Comparison of ENCODE assay signal across 1 cellular context in the genomic region with DNA sequence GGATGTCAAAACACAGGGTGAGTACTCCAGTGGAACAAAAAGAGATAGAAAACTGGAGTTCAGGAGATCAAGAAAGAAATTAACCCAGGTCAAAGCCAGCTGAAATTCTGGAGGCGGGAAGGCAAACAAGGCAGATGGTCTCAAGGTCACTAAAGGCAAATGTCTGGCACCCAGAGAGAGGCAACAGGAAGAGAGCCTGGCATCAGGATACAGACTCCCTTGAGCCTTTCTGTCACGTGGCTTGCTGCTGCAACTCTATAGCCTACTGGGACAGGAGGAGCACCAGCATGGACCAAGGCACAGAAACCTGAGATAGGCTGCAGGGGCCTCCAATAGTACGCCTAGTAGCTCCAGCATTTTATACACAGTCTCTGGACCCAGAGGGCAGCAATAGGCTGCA.
TF ChIP-seq lines count a peak whose summit lies in the region.

No MANE protein-coding gene starts in this region.

TF ChIP-seq in HepG2, 621 proteins besides CTCF, POLR2A, EP300 and RAD21 (continued from another document and continues in another):
- TF ChIP-seq, protein P1, sequence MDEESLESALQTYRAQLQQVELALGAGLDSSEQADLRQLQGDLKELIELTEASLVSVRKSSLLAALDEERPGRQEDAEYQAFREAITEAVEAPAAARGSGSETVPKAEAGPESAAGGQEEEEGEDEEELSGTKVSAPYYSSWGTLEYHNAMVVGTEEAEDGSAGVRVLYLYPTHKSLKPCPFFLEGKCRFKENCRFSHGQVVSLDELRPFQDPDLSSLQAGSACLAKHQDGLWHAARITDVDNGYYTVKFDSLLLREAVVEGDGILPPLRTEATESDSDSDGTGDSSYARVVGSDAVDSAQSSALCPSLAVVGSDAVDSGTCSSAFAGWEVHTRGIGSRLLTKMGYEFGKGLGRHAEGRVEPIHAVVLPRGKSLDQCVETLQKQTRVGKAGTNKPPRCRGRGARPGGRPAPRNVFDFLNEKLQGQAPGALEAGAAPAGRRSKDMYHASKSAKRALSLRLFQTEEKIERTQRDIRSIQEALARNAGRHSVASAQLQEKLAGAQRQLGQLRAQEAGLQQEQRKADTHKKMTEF (CRISPR knock-in tag; IDR thresholded peaks at IDR 0.05) = no peak
- TF ChIP-seq MZF1 (CRISPR knock-in tag; IDR thresholded peaks at IDR 0.05; ENCODE audit: borderline replicate concordance) (no peak), GMEB1 (CRISPR knock-in tag; IDR thresholded peaks at IDR 0.05; ENCODE audit: borderline replicate concordance) (no peak), BCL6 (CRISPR knock-in tag; IDR thresholded peaks at IDR 0.05) (peak; percentile 71), PRMT3 (CRISPR knock-in tag; IDR thresholded peaks at IDR 0.05; ENCODE audit: borderline replicate concordance, low read depth) (no peak), CAMTA2 (CRISPR knock-in tag; IDR thresholded peaks at IDR 0.05; ENCODE audit: borderline replicate concordance) (no peak), PPARG (CRISPR knock-in tag; conservative IDR thresholded peaks at IDR 0.05) (no peak), KDM5A (IDR thresholded peaks at IDR 0.05; ENCODE audit: borderline replicate concordance, low read length) (no peak), ZNF484 (CRISPR knock-in tag; IDR thresholded peaks at IDR 0.05; ENCODE audit: borderline replicate concordance, low read depth) (no peak), PAXIP1 (CRISPR knock-in tag; conservative IDR thresholded peaks at IDR 0.05) (0 out of 2 replicates have a peak, but pooled peaks have one; percentile 19), HDAC1 (CRISPR knock-in tag; IDR thresholded peaks at IDR 0.05) (no peak), E2F5 (CRISPR knock-in tag; conservative IDR thresholded peaks at IDR 0.05) (no peak), ELK4 (CRISPR knock-in tag; IDR thresholded peaks at IDR 0.05; ENCODE audit: borderline replicate concordance) (no peak), KAT2B (IDR thresholded peaks at IDR 0.05; ENCODE audit: borderline replicate concordance, low read depth, low read length) (no peak), NFE2 (CRISPR knock-in tag; IDR thresholded peaks at IDR 0.05) (no peak), NPAS2 (CRISPR knock-in tag; IDR thresholded peaks at IDR 0.05; ENCODE audit: borderline replicate concordance) (no peak), ZFP41 (CRISPR knock-in tag; IDR thresholded peaks at IDR 0.05; ENCODE audit: borderline replicate concordance) (no peak), ZNF275 (CRISPR knock-in tag; IDR thresholded peaks at IDR 0.05; ENCODE audit: borderline replicate concordance) (no peak), ZNF512 (CRISPR knock-in tag; IDR thresholded peaks at IDR 0.05) (no peak), NONO (IDR thresholded peaks at IDR 0.05) (no peak), NONO (CRISPR knock-in tag; conservative IDR thresholded peaks at IDR 0.05) (no peak), FOXK1 (CRISPR knock-in tag; IDR thresholded peaks at IDR 0.05; ENCODE audit: borderline replicate concordance, low read depth) (no peak), MAFK (conservative IDR thresholded peaks at IDR 0.05 in 1 of 2, IDR thresholded peaks at IDR 0.05 in 1 of 2; ENCODE audit: low read length in 2 of 2) (no peak), GTF2F1 (IDR thresholded peaks at IDR 0.05; ENCODE audit: low read length) (no peak), ZNF446 (CRISPR knock-in tag; IDR thresholded peaks at IDR 0.05) (no peak), U2AF2 (IDR thresholded peaks at IDR 0.05; ENCODE audit: low read depth, low read length) (no peak), GTF3A (CRISPR knock-in tag; conservative IDR thresholded peaks at IDR 0.05) (no peak), EHMT2 (IDR thresholded peaks at IDR 0.05; ENCODE audit: borderline replicate concordance, low read depth, low read length) (no peak), ZNF660 (CRISPR knock-in tag; IDR thresholded peaks at IDR 0.05; ENCODE audit: borderline replicate concordance, low read depth) (no peak), EED (CRISPR knock-in tag; IDR thresholded peaks at IDR 0.05) (no peak), ZBTB7A (CRISPR knock-in tag; IDR thresholded peaks at IDR 0.05) (no peak), HNRNPL (IDR thresholded peaks at IDR 0.05; ENCODE audit: low read depth, low read length) (no peak), ARHGAP35 (CRISPR knock-in tag; IDR thresholded peaks at IDR 0.05; ENCODE audit: borderline replicate concordance) (no peak), TEF (CRISPR knock-in tag; IDR thresholded peaks at IDR 0.05) (no peak), SRSF1 (optimal IDR thresholded peaks at IDR 0.05; ENCODE audit: low read depth, low read length) (no peak), NKX3-1 (CRISPR knock-in tag; IDR thresholded peaks at IDR 0.05) (no peak), ZNF83 (CRISPR knock-in tag; IDR thresholded peaks at IDR 0.05; ENCODE audit: borderline replicate concordance) (no peak), ZNF761 (CRISPR knock-in tag; conservative IDR thresholded peaks at IDR 0.05) (no peak)
- TF ChIP-seq, protein P2, sequence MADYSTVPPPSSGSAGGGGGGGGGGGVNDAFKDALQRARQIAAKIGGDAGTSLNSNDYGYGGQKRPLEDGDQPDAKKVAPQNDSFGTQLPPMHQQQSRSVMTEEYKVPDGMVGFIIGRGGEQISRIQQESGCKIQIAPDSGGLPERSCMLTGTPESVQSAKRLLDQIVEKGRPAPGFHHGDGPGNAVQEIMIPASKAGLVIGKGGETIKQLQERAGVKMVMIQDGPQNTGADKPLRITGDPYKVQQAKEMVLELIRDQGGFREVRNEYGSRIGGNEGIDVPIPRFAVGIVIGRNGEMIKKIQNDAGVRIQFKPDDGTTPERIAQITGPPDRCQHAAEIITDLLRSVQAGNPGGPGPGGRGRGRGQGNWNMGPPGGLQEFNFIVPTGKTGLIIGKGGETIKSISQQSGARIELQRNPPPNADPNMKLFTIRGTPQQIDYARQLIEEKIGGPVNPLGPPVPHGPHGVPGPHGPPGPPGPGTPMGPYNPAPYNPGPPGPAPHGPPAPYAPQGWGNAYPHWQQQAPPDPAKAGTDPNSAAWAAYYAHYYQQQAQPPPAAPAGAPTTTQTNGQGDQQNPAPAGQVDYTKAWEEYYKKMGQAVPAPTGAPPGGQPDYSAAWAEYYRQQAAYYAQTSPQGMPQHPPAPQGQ (CRISPR knock-in tag; IDR thresholded peaks at IDR 0.05; ENCODE audit: borderline replicate concordance) = no peak
- TF ChIP-seq, protein P3, sequence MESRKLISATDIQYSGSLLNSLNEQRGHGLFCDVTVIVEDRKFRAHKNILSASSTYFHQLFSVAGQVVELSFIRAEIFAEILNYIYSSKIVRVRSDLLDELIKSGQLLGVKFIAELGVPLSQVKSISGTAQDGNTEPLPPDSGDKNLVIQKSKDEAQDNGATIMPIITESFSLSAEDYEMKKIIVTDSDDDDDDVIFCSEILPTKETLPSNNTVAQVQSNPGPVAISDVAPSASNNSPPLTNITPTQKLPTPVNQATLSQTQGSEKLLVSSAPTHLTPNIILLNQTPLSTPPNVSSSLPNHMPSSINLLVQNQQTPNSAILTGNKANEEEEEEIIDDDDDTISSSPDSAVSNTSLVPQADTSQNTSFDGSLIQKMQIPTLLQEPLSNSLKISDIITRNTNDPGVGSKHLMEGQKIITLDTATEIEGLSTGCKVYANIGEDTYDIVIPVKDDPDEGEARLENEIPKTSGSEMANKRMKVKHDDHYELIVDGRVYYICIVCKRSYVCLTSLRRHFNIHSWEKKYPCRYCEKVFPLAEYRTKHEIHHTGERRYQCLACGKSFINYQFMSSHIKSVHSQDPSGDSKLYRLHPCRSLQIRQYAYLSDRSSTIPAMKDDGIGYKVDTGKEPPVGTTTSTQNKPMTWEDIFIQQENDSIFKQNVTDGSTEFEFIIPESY (CRISPR knock-in tag; IDR thresholded peaks at IDR 0.05) = no peak
- TF ChIP-seq, protein P4, sequence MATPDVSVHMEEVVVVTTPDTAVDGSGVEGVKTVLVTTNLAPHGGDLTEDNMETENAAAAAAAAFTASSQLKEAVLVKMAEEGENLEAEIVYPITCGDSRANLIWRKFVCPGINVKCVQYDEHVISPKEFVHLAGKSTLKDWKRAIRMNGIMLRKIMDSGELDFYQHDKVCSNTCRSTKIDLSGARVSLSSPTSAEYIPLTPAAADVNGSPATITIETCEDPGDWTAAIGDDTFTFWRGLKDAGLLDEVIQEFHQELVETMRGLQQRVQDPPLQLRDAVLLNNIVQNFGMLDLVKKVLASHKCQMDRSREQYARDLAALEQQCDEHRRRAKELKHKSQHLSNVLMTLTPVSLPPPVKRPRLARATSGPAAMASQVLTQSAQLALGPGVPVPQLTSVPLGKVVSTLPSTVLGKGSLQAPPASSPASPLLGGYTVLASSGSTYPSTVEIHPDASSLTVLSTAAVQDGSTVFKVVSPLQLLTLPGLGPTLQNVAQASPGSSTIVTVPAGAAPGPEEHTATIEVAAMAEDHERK (CRISPR knock-in tag; IDR thresholded peaks at IDR 0.05; ENCODE audit: low read depth) = no peak
